23 cellular contexts compared by ENCODE assay signal in genomic region chr15:40080104-40080503, GRCh38.
"Had no signal": no experiment of that assay in that cellular context is flagged by ENCODE, and none has a peak within 500 bp of the region (broad histone marks: within the 10 kb centered on the region; RNA-seq: fewer than 3 reads in every experiment).

No MANE protein-coding gene starts in this region.

- H3K4me3 ChIP-seq: adrenal gland, neural progenitor cell, prostate gland, smooth muscle cell, thoracic aorta had no signal

- H2AFZ ChIP-seq: neural progenitor cell had no signal

- H3K36me3 Mint-ChIP-seq: activated CD4-positive, alpha-beta memory T cell treated with anti-CD3 and anti-CD28 coated beads for 36 hours; naive B cell; T-cell; WTC11 had no signal

- H3K4me3 Mint-ChIP-seq: activated CD4-positive, alpha-beta memory T cell treated with anti-CD3 and anti-CD28 coated beads for 36 hours; activated CD4-positive, alpha-beta T cell treated with anti-CD3 and anti-CD28 coated beads for 36 hours; activated T-helper 1 cell treated with anti-CD3 and anti-CD28 coated beads, Interleukin-12 subunit alpha, Interleukin-12 subunit beta, Interleukin-2, Interleukin-4 antibody, amounts not matched to agents 30 ng/mL and 10 ng/mL and 1 ng/mL, durations not matched to agents 14 hours and 24 hours and 36 hours; WTC11 had no signal

- H3K9me3 Mint-ChIP-seq: activated CD4-positive, alpha-beta memory T cell treated with anti-CD3 and anti-CD28 coated beads for 36 hours; activated naive CD4-positive, alpha-beta T cell treated with anti-CD3 and anti-CD28 coated beads, Interleukin-2, amount 50 U/mL, for 72 hours; activated T-helper 1 cell treated with anti-CD3 and anti-CD28 coated beads, Interleukin-12 subunit alpha, Interleukin-12 subunit beta, Interleukin-2, Interleukin-4 antibody, amounts not matched to agents 30 ng/mL and 10 ng/mL and 1 ng/mL, durations not matched to agents 14 hours and 24 hours and 36 hours; dendritic cell treated with granulocyte-macrophage colony-stimulating factor and Interleukin-4, amounts not matched to agents 40 ng/mL and 50 ng/mL, for 4 days; naive B cell; neural progenitor cell; T-cell; WTC11 had no signal

- H3K9me3 ChIP-seq: adrenal gland, lower lobe of right lung, prostate gland, thoracic aorta had no signal

- H3K27ac Mint-ChIP-seq: activated CD4-positive, alpha-beta memory T cell treated with anti-CD3 and anti-CD28 coated beads for 36 hours; activated CD4-positive, alpha-beta T cell treated with anti-CD3 and anti-CD28 coated beads for 36 hours; activated naive CD4-positive, alpha-beta T cell treated with anti-CD3 and anti-CD28 coated beads, Interleukin-2, amount 50 U/mL, for 72 hours; activated T-helper 1 cell treated with anti-CD3 and anti-CD28 coated beads, Interleukin-12 subunit alpha, Interleukin-12 subunit beta, Interleukin-2, Interleukin-4 antibody, amounts not matched to agents 30 ng/mL and 10 ng/mL and 1 ng/mL, durations not matched to agents 14 hours and 24 hours and 36 hours; WTC11 had no signal

- H3K27me3 ChIP-seq: adrenal gland had no signal

- H3K27me3 Mint-ChIP-seq: naive B cell had no signal

- H3K4me1 ChIP-seq: prostate gland had no signal

- H3K36me3 ChIP-seq: adrenal gland, lower lobe of right lung, neural progenitor cell, prostate gland, thoracic aorta had no signal

- H3K27ac ChIP-seq: epithelial cell of prostate, neural progenitor cell, prostate gland, thoracic aorta had no signal

- DNase-seq: activated CD4-positive, alpha-beta memory T cell treated with anti-CD3 and anti-CD28 coated beads for 36 hours; activated CD4-positive, alpha-beta T cell treated with anti-CD3 and anti-CD28 coated beads for 36 hours; activated gamma-delta T cell treated with Interleukin-2 at 50 U/mL for 16 hours; activated T-cell treated with anti-CD3 and anti-CD28 coated beads for 4 hours; effector memory CD4-positive, alpha-beta T cell; foreskin fibroblast; hippocampal formation; left colon; lower lobe of right lung; naive B cell; right cardiac atrium; stimulated activated CD4-positive, alpha-beta T cell treated with anti-CD3 and anti-CD28 coated beads, Interleukin-4, amount 100 ng/mL, for 1 hour; T-cell had no signal

- ATAC-seq: activated CD4-positive, alpha-beta T cell treated with anti-CD3 and anti-CD28 coated beads for 36 hours; left colon; lower lobe of right lung; T-cell; WTC11 had no signal

- H3K9ac ChIP-seq: neural progenitor cell had no signal
